In genomic region chr5:116032094-116032517, GRCh38 we compare ENCODE assay signal across 8 cellular contexts. TPM values are rescaled to one million over a fixed set of nuclear protein-coding genes. Genes with fewer than 3 reads are reported as not detected.
A peak's percentile ranks its signal among the peaks of the same experiment; 100 is the strongest.
DNase-seq lines count a peak whose midpoint lies in the region; ATAC-seq and TF ChIP-seq lines count a peak whose summit lies in the region.

Gene ARL14EPL, plus strand, starts transcription at chr5:116032472. Its CDS starts 18,994 bp downstream, at chr5:116051466.

- H3K27ac ChIP-seq in transverse colon, result no peak within 1 kb of the TSS

- H3K27me3 ChIP-seq in transverse colon, result no peaks in the 10 kb centered on the region

- ATAC-seq in GM18867 (IDR thresholded peaks at IDR 0.05; ENCODE audit: unreplicated experiment) (peak; percentile 83), HG03103 (IDR thresholded peaks at IDR 0.05; ENCODE audit: low read depth, unreplicated experiment) (peak; percentile 87)

- no peaks in the 10 kb centered on the region for H3K9me3 ChIP-seq in transverse colon

- WGBS in transverse colon (ENCODE audit: low coverage in 1 of 2), 2 donors, result 57% methylated on average over 9 of the region's 9 CpGs

- TF ChIP-seq POLR2A in transverse colon (IDR thresholded peaks at IDR 0.05), result no peak

- TF ChIP-seq EP300 in transverse colon (IDR thresholded peaks at IDR 0.05; ENCODE audit: low read depth), result no peak

- H3K4me3 ChIP-seq in fibroblast of the aortic adventitia (ENCODE audit: low read depth, low read length) (no peak within 1 kb of the TSS), retinal pigment epithelial cell (ENCODE audit: low read length) (no peak within 1 kb of the TSS), transverse colon (no peak within 1 kb of the TSS)

- DNase-seq in AG20443 (ENCODE audit: low spot score), result peak; percentile 74
- DNase-seq in RKO (ENCODE audit: low spot score), result peak; percentile 90
- DNase-seq in fibroblast of the aortic adventitia (ENCODE audit: low read depth), result peak; percentile 94
- DNase-seq in retinal pigment epithelial cell (ENCODE audit: low read depth), result peak; percentile 94
- DNase-seq in transverse colon, result no peak
- DNase-seq in activated CD8-positive, alpha-beta memory T cell treated with anti-CD3 and anti-CD28 coated beads, Interleukin-2, amount 50 U/mL, for 4 hours, result no peak

- H3K36me3 ChIP-seq in transverse colon, result no peaks in the 10 kb centered on the region

- TF ChIP-seq CTCF in fibroblast of the aortic adventitia (IDR thresholded peaks at IDR 0.05; ENCODE audit: insufficient read depth, low read length) (peak; percentile 56), retinal pigment epithelial cell (conservative IDR thresholded peaks at IDR 0.05; ENCODE audit: low read depth, low read length) (peak; percentile 55), transverse colon (IDR thresholded peaks at IDR 0.05) (no peak)

- no peaks in the 10 kb centered on the region for H3K4me1 ChIP-seq in transverse colon

- in situ Hi-C loops in transverse colon (cut with MboI; ENCODE audit: low pct_ligation_motif_present in 1 of 4, low pct_unique_long_range_greater_than_20kb in 1 of 4, low sequenced_read_pairs in 3 of 4), result no loop called here

- intact Hi-C loops in transverse colon (cut with DNase I; ENCODE audit: low total_unique reads), result no loop called here

RNA-seq across cellular contexts. Expression of gene ARL14EPL, which starts in this region (rescaled TPM):
- total RNA-seq in fibroblast of the aortic adventitia (ENCODE audit: low replicate concordance), result 0.18 TPM in 1 of 2 replicates, not detected in the other
- not detected for total RNA-seq in transverse colon

Comparison
In these comparisons a context has a peak if more than half of its experiments do, and no peak if none do; other contexts are left out.
1. Peak in DNase-seq in fibroblast of the aortic adventitia; RNA of the gene not detected or under 1 TPM.
2. DNase-seq: peak in AG20443 (single experiment), RKO (single experiment) and retinal pigment epithelial cell (single experiment); none in transverse colon (single experiment) and activated CD8-positive, alpha-beta memory T cell treated with anti-CD3 and anti-CD28 coated beads, Interleukin-2, amount 50 U/mL, for 4 hours (single experiment).
3. CTCF ChIP-seq: peak in fibroblast of the aortic adventitia (single experiment) and retinal pigment epithelial cell (single experiment); none in transverse colon (0 of 5).